Comparison of ENCODE assay signal across 8 cellular contexts in genomic region chr3:50264389-50264963, GRCh38. TPM values are rescaled to one million over a fixed set of nuclear protein-coding genes. Genes with fewer than 3 reads are reported as not detected.
DNase-seq lines count a peak whose midpoint lies in the region; ATAC-seq and TF ChIP-seq lines count a peak whose summit lies in the region.

No MANE protein-coding gene starts in this region.

- no peak overlapping the region for H3K4me3 Mint-ChIP-seq in stimulated activated naive B cell treated with anti-CD40 and anti-IgM and Interleukin-4, amounts not matched to agents 10 μg/mL and 1 μg/mL and 100 μg/mL, for 72 hours
- H3K4me3 Mint-ChIP-seq in activated T-cell treated with anti-CD3 and anti-CD28 coated beads, Interleukin-2, amount 50 U/mL, for 72 hours, result no peak overlapping the region

- H3K9me3 Mint-ChIP-seq in stimulated activated naive B cell treated with anti-CD40 and anti-IgM and Interleukin-4, amounts not matched to agents 10 μg/mL and 1 μg/mL and 100 μg/mL, for 72 hours, result no peaks in the 10 kb centered on the region
- no peaks in the 10 kb centered on the region for H3K9me3 Mint-ChIP-seq in activated T-cell treated with anti-CD3 and anti-CD28 coated beads, Interleukin-2, amount 50 U/mL, for 72 hours

- peaks cover 5 to 18% of the 10 kb centered on the region in 2 donors for H3K4me1 Mint-ChIP-seq in stimulated activated naive B cell treated with anti-CD40 and anti-IgM and Interleukin-4, amounts not matched to agents 10 μg/mL and 1 μg/mL and 100 μg/mL, for 72 hours
- H3K4me1 Mint-ChIP-seq in activated T-cell treated with anti-CD3 and anti-CD28 coated beads, Interleukin-2, amount 50 U/mL, for 72 hours (ENCODE audit: low read depth), result peaks cover 5% of the 10 kb centered on the region

- DNase-seq in HuH-7 (ENCODE audit: low spot score) (peak; percentile 86), cardiac fibroblast (ENCODE audit: low read depth in 2 of 2) (peak; percentile 68 to 95), islet precursor cell (peak; percentile 100), NCI-H510A treated with DMSO at 0.1 percent for 48 hours (lab: John Stamatoyannopoulos, UW) (no peak)
- no peak for DNase-seq in stimulated activated naive B cell treated with anti-CD40 and anti-IgM and Interleukin-4, amounts not matched to agents 10 μg/mL and 1 μg/mL and 100 μg/mL, for 72 hours
- DNase-seq in stimulated activated naive CD4-positive, alpha-beta T cell treated with Interleukin-2 at 50 U/mL for 16 hours (lab: John Stamatoyannopoulos, UW), result no peak
- no peak for DNase-seq in activated T-cell treated with anti-CD3 and anti-CD28 coated beads, Interleukin-2, amount 50 U/mL, for 72 hours

- H3K36me3 Mint-ChIP-seq in stimulated activated naive B cell treated with anti-CD40 and anti-IgM and Interleukin-4, amounts not matched to agents 10 μg/mL and 1 μg/mL and 100 μg/mL, for 72 hours, result peaks cover 0 to 4% of the 10 kb centered on the region in 2 donors
- no peaks in the 10 kb centered on the region for H3K36me3 Mint-ChIP-seq in activated T-cell treated with anti-CD3 and anti-CD28 coated beads, Interleukin-2, amount 50 U/mL, for 72 hours (ENCODE audit: insufficient read depth in 2 of 2)

- H3K27ac Mint-ChIP-seq in stimulated activated naive B cell treated with anti-CD40 and anti-IgM and Interleukin-4, amounts not matched to agents 10 μg/mL and 1 μg/mL and 100 μg/mL, for 72 hours, result peak overlapping the region; percentile 65
- no peak overlapping the region for H3K27ac Mint-ChIP-seq in activated T-cell treated with anti-CD3 and anti-CD28 coated beads, Interleukin-2, amount 50 U/mL, for 72 hours

- no peak for TF ChIP-seq CTCF in cardiac fibroblast (IDR thresholded peaks at IDR 0.05; ENCODE audit: low read depth, low read length)

- peaks cover 24 to 46% of the 10 kb centered on the region in 2 donors for H3K27me3 Mint-ChIP-seq in stimulated activated naive B cell treated with anti-CD40 and anti-IgM and Interleukin-4, amounts not matched to agents 10 μg/mL and 1 μg/mL and 100 μg/mL, for 72 hours
- H3K27me3 Mint-ChIP-seq in activated T-cell treated with anti-CD3 and anti-CD28 coated beads, Interleukin-2, amount 50 U/mL, for 72 hours (ENCODE audit: low read depth), result peaks cover 24% of the 10 kb centered on the region

- no peak overlapping the region for H3K4me3 ChIP-seq in cardiac fibroblast (replicated peaks in 1 of 2; ENCODE audit: low read depth in 2 of 2, low read length in 2 of 2)

- no peak for ATAC-seq in stimulated activated naive B cell treated with anti-CD40 and anti-IgM and Interleukin-4, amounts not matched to agents 10 μg/mL and 1 μg/mL and 100 μg/mL, for 72 hours (replicated peaks)
- no peak for ATAC-seq in activated T-cell treated with anti-CD3 and anti-CD28 coated beads, Interleukin-2, amount 50 U/mL, for 72 hours (replicated peaks in 1 of 2)
- ATAC-seq in GM18870 (IDR thresholded peaks at IDR 0.05; ENCODE audit: unreplicated experiment), result no peak

RNA-seq across cellular contexts. Expression of gene SEMA3B, which starts 4.5 kb away (rescaled TPM):
- total RNA-seq in activated T-cell treated with anti-CD3 and anti-CD28 coated beads, Interleukin-2, amount 50 U/mL, for 72 hours, result 1 to 10 TPM; 1.9 to 3.3 TPM

RNA-seq across cellular contexts. Expression of gene LSMEM2, which starts 14.4 kb away (rescaled TPM):
- total RNA-seq in activated T-cell treated with anti-CD3 and anti-CD28 coated beads, Interleukin-2, amount 50 U/mL, for 72 hours, result under 1 TPM in 1 of 2 donors, not detected in 1; 0.26 TPM

RNA-seq across cellular contexts. Expression of gene IFRD2, which starts 27.8 kb away (rescaled TPM):
- total RNA-seq in activated T-cell treated with anti-CD3 and anti-CD28 coated beads, Interleukin-2, amount 50 U/mL, for 72 hours, result 10 to 100 TPM; 56.3 to 62.1 TPM

RNA-seq across cellular contexts. Expression of gene GNAI2, which starts 28.5 kb away (rescaled TPM):
- total RNA-seq in activated T-cell treated with anti-CD3 and anti-CD28 coated beads, Interleukin-2, amount 50 U/mL, for 72 hours, result 100 to 1,000 TPM; 263 to 272 TPM

RNA-seq across cellular contexts. Expression of gene HYAL3, which starts 34.7 kb away (rescaled TPM):
- 1 to 10 TPM; 6.7 to 7.1 TPM for total RNA-seq in activated T-cell treated with anti-CD3 and anti-CD28 coated beads, Interleukin-2, amount 50 U/mL, for 72 hours

Comparison
In these comparisons a context has a peak if more than half of its experiments do, and no peak if none do; other contexts are left out.
1. DNase-seq: peak in HuH-7 (single experiment), cardiac fibroblast (2 of 2) and islet precursor cell (single experiment); none in stimulated activated naive B cell treated with anti-CD40 and anti-IgM and Interleukin-4, amounts not matched to agents 10 μg/mL and 1 μg/mL and 100 μg/mL, for 72 hours (single experiment), NCI-H510A treated with DMSO at 0.1 percent for 48 hours (single experiment), stimulated activated naive CD4-positive, alpha-beta T cell treated with Interleukin-2 at 50 U/mL for 16 hours (single experiment) and activated T-cell treated with anti-CD3 and anti-CD28 coated beads, Interleukin-2, amount 50 U/mL, for 72 hours (0 of 2).